8 cellular contexts compared by ENCODE assay signal in the genomic region with DNA sequence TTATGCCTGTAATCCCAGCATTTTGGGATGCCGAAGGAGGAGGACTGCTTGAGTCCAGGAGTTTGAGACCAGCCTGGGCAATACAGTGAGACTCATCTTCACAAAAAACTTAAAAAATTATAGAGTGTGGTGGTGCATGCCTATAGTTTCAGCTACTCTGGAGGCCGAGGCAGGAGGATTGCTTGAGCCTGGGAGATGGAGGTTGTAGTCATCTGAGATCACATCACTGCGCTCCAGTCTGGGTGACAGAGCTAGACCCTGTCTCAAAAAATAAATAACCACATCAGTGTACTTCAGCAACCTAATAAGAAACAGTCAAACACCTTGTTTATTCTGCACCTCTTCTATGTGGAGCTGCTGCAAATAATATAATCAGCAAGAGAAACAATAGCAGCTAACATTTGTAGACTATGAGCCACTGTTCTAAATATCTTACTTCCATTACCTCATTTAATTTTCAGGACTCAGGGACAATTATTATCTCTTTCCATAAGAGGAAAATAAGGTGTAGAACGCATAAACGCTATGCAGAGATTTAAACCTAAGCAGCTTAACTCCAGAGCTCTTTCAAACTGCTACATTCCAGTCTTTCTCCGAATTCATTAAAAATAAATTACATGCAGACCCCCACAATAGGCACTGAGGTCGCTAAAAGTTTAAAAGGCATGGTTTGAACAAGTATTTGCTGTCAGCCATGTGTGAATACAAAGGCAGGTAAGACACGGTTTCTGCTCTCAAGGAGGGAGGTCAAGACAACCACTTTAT. TPM values are rescaled to one million over a fixed set of nuclear protein-coding genes. Genes with fewer than 3 reads are reported as not detected.
DNase-seq lines count a peak whose midpoint lies in the region; ATAC-seq and TF ChIP-seq lines count a peak whose summit lies in the region.

No MANE protein-coding gene starts in this region.

- no peak overlapping the region for H2AFZ ChIP-seq in Loucy (ENCODE audit: low read length)
- peak overlapping the region; percentile 77 for H2AFZ ChIP-seq in neural cell (ENCODE audit: low read depth, low read length)

- H3K4me2 ChIP-seq in Loucy (ENCODE audit: low read depth, low read length, poor library complexity, severe bottlenecking) (peak overlapping the region; percentile 85), neural cell (ENCODE audit: low read length) (peak overlapping the region; percentile 67)

- in situ Hi-C loops in GM13977 (cut with MboI; ENCODE audit: low pct_unique_long_range_greater_than_20kb, low sequenced_read_pairs, unreplicated experiment) = no loop called here

- no peaks in the 10 kb centered on the region for H3K27me3 ChIP-seq in CD4-positive, alpha-beta T cell (ENCODE audit: control insufficient read depth, insufficient read depth, low read length)
- H3K27me3 ChIP-seq in Loucy (ENCODE audit: insufficient read depth, low read length, poor library complexity, severe bottlenecking) (no peaks in the 10 kb centered on the region), dorsolateral prefrontal cortex (no peaks in the 10 kb centered on the region), neural cell (ENCODE audit: insufficient read depth, low read depth, low read length) (no peaks in the 10 kb centered on the region)

- H3K27ac ChIP-seq in CD4-positive, alpha-beta T cell (ENCODE audit: low read depth, low read length) = no peak overlapping the region
- H3K27ac ChIP-seq in dorsolateral prefrontal cortex (peak overlapping the region in 10 of 59 donors; percentile 71 to 93 (median 83)), neural cell (ENCODE audit: low read length) (no peak overlapping the region)

- H3K4me1 Mint-ChIP-seq in CD4-positive, alpha-beta T cell (ENCODE audit: low read depth) = peaks cover 48% of the 10 kb centered on the region

- peak overlapping the region; percentile 85 for H3K4me3 ChIP-seq in Loucy (ENCODE audit: low read length, poor library complexity, severe bottlenecking)
- peak overlapping the region; percentile 64 to 100 (median 91) for H3K4me3 ChIP-seq in dorsolateral prefrontal cortex
- H3K4me3 ChIP-seq in neural cell (ENCODE audit: low read length) = peak overlapping the region; percentile 81

- intact Hi-C loops in CD4-positive, alpha-beta T cell (cut with DNase I, micrococcal nuclease) = loop anchor here in 1 of 2 experiments (2.0 to 10.0 kb wide), 8 partner anchors 386 to 1509 kb away; a partner anchor contains a TSS
- intact Hi-C loops in dorsolateral prefrontal cortex (cut with DNase I) = loop anchor here (5.0 to 10.0 kb wide), 4 partner anchors 151 to 749 kb away; a partner anchor contains a TSS

- ATAC-seq in CD4-positive, alpha-beta T cell (ENCODE audit: poor library complexity) = no peak

- H3K4me1 ChIP-seq in Loucy (ENCODE audit: insufficient read depth, low read length, poor library complexity, severe bottlenecking) = peaks cover 31% of the 10 kb centered on the region

- H3K36me3 Mint-ChIP-seq in CD4-positive, alpha-beta T cell (ENCODE audit: low read depth) = peaks cover 50% of the 10 kb centered on the region

- H4K20me1 ChIP-seq in Loucy (ENCODE audit: insufficient read depth, low read length, poor library complexity, severe bottlenecking) = peaks cover 9% of the 10 kb centered on the region
- H4K20me1 ChIP-seq in neural cell (ENCODE audit: insufficient read depth) = no peaks in the 10 kb centered on the region

- H3F3A ChIP-seq in Loucy (ENCODE audit: low read depth) (no peaks in the 10 kb centered on the region), neural cell (ENCODE audit: insufficient read depth, low read length, poor library complexity, severe bottlenecking) (peaks cover 11% of the 10 kb centered on the region)

- CTCF ChIA-PET in CD4-positive, alpha-beta T cell (lab: Charles Lee) = interaction anchor here (0.9 to 2.7 kb wide), 2 partner anchors 9 to 528 kb away, joined by 3 to 40 read pairs; no protein-coding TSS in a partner anchor

- TF ChIP-seq EP300 in neural cell (conservative IDR thresholded peaks at IDR 0.05; ENCODE audit: poor library complexity, severe bottlenecking) = no peak

- DNase-seq in CD4-positive, alpha-beta T cell = no peak
- DNase-seq in dorsolateral prefrontal cortex (no peak), NCI-H2227 treated with DMSO at 0.1 percent for 48 hours (lab: John Stamatoyannopoulos, UW) (no peak), GM10266 (ENCODE audit: extremely low spot score) (no peak), NCI-H2171 (lab: John Stamatoyannopoulos, UW) (no peak), GM13977 (ENCODE audit: low spot score) (no peak)

- no peaks in the 10 kb centered on the region for H3K27me3 Mint-ChIP-seq in CD4-positive, alpha-beta T cell

- POLR2A ChIA-PET in CD4-positive, alpha-beta T cell (lab: Charles Lee) = interaction anchor here (1.9 to 3.3 kb wide), 4 partner anchors 8 to 579 kb away, joined by 11 to 32 read pairs (median 18); a partner anchor contains a TSS

- H3K9me3 Mint-ChIP-seq in CD4-positive, alpha-beta T cell = no peaks in the 10 kb centered on the region

- H3K27ac Mint-ChIP-seq in CD4-positive, alpha-beta T cell = peak overlapping the region; percentile 96

- peak overlapping the region; percentile 76 for H3K9ac ChIP-seq in Loucy (ENCODE audit: low read depth, low read length, poor library complexity, severe bottlenecking)
- H3K9ac ChIP-seq in neural cell (ENCODE audit: low read length) = peak overlapping the region; percentile 76

- H3K9me3 ChIP-seq in CD4-positive, alpha-beta T cell (ENCODE audit: control insufficient read depth, low read length) = no peaks in the 10 kb centered on the region
- H3K9me3 ChIP-seq in Loucy (ENCODE audit: insufficient read depth, low read depth, low read length) (no peaks in the 10 kb centered on the region), neural cell (ENCODE audit: low read length) (no peaks in the 10 kb centered on the region)

- H3K9me2 ChIP-seq in Loucy (replicated peaks; ENCODE audit: low read depth, low read length) (no peaks in the 10 kb centered on the region), neural cell (ENCODE audit: insufficient read depth, low read length) (no peaks in the 10 kb centered on the region)

- no peak for TF ChIP-seq RAD21 in neural cell (conservative IDR thresholded peaks at IDR 0.05)

- H3K36me3 ChIP-seq in Loucy (ENCODE audit: insufficient read depth, low read length) = peaks cover 2% of the 10 kb centered on the region; the same call in 1 of the 2 replicates
- H3K36me3 ChIP-seq in neural cell (ENCODE audit: insufficient read depth, low read length) = no peaks in the 10 kb centered on the region

- peaks cover 37% of the 10 kb centered on the region for H3K79me2 ChIP-seq in Loucy (ENCODE audit: insufficient read depth, low read length)
- peaks cover 19% of the 10 kb centered on the region for H3K79me2 ChIP-seq in neural cell (replicated peaks; ENCODE audit: insufficient read depth, low read length)

- peak overlapping the region; percentile 93 for H3K4me3 Mint-ChIP-seq in CD4-positive, alpha-beta T cell

- TF ChIP-seq CTCF in CD4-positive, alpha-beta T cell (IDR thresholded peaks at IDR 0.05) = no peak
- TF ChIP-seq CTCF in Loucy (conservative IDR thresholded peaks at IDR 0.05; ENCODE audit: low read length) = no peak
- no peak for TF ChIP-seq CTCF in dorsolateral prefrontal cortex (IDR thresholded peaks at IDR 0.05 in 54 of 56, conservative IDR thresholded peaks at IDR 0.05 in 2 of 56; ENCODE audit: low read depth in 1 of 56, partially characterized antibody in 56 of 56)
- no peak for TF ChIP-seq CTCF in neural cell (IDR thresholded peaks at IDR 0.05; ENCODE audit: poor library complexity, severe bottlenecking)
- TF ChIP-seq CTCF in GM10266 (IDR thresholded peaks at IDR 0.05; ENCODE audit: control insufficient read depth, insufficient read depth, low read depth, missing control alignments) = no peak
- no peak for TF ChIP-seq CTCF in GM13977 (IDR thresholded peaks at IDR 0.05; ENCODE audit: extremely low read depth, insufficient read depth, missing control alignments)

TF ChIP-seq in neural cell, 6 proteins besides CTCF, POLR2A, EP300 and RAD21:
- no peak for TF ChIP-seq SMC3 (conservative IDR thresholded peaks at IDR 0.05; ENCODE audit: poor library complexity)
- TF ChIP-seq TAF1 (IDR thresholded peaks at IDR 0.05; ENCODE audit: low read depth) = no peak
- TF ChIP-seq, protein P1, sequence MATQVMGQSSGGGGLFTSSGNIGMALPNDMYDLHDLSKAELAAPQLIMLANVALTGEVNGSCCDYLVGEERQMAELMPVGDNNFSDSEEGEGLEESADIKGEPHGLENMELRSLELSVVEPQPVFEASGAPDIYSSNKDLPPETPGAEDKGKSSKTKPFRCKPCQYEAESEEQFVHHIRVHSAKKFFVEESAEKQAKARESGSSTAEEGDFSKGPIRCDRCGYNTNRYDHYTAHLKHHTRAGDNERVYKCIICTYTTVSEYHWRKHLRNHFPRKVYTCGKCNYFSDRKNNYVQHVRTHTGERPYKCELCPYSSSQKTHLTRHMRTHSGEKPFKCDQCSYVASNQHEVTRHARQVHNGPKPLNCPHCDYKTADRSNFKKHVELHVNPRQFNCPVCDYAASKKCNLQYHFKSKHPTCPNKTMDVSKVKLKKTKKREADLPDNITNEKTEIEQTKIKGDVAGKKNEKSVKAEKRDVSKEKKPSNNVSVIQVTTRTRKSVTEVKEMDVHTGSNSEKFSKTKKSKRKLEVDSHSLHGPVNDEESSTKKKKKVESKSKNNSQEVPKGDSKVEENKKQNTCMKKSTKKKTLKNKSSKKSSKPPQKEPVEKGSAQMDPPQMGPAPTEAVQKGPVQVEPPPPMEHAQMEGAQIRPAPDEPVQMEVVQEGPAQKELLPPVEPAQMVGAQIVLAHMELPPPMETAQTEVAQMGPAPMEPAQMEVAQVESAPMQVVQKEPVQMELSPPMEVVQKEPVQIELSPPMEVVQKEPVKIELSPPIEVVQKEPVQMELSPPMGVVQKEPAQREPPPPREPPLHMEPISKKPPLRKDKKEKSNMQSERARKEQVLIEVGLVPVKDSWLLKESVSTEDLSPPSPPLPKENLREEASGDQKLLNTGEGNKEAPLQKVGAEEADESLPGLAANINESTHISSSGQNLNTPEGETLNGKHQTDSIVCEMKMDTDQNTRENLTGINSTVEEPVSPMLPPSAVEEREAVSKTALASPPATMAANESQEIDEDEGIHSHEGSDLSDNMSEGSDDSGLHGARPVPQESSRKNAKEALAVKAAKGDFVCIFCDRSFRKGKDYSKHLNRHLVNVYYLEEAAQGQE (IDR thresholded peaks at IDR 0.05; ENCODE audit: borderline replicate concordance) = no peak
- no peak for TF ChIP-seq MXI1 (conservative IDR thresholded peaks at IDR 0.05; ENCODE audit: poor library complexity, severe bottlenecking)
- TF ChIP-seq POLR2AphosphoS5 (IDR thresholded peaks at IDR 0.05) = no peak
- no peak for TF ChIP-seq EZH2 (IDR thresholded peaks at IDR 0.05; ENCODE audit: borderline replicate concordance, insufficient read depth, low read length, poor library complexity, severe bottlenecking)

RNA-seq across cellular contexts. Expression of a gene that starts 1.2 kb away (rescaled TPM):
- total RNA-seq in CD4-positive, alpha-beta T cell = 1 to 10 TPM; 8.7 to 9.3 TPM
- 10 to 100 TPM in 119 of 120 experiments, 1 to 10 TPM in 1; 9.8 to 23.2 (median 15.9) TPM for total RNA-seq in dorsolateral prefrontal cortex
- 39.6 and 47.8 TPM in 2 replicates for polyA plus RNA-seq in neural cell
- polyA minus RNA-seq in neural cell = 36.5 and 36.9 TPM in 2 replicates
